8 cellular contexts compared by ENCODE assay signal in the genomic region with DNA sequence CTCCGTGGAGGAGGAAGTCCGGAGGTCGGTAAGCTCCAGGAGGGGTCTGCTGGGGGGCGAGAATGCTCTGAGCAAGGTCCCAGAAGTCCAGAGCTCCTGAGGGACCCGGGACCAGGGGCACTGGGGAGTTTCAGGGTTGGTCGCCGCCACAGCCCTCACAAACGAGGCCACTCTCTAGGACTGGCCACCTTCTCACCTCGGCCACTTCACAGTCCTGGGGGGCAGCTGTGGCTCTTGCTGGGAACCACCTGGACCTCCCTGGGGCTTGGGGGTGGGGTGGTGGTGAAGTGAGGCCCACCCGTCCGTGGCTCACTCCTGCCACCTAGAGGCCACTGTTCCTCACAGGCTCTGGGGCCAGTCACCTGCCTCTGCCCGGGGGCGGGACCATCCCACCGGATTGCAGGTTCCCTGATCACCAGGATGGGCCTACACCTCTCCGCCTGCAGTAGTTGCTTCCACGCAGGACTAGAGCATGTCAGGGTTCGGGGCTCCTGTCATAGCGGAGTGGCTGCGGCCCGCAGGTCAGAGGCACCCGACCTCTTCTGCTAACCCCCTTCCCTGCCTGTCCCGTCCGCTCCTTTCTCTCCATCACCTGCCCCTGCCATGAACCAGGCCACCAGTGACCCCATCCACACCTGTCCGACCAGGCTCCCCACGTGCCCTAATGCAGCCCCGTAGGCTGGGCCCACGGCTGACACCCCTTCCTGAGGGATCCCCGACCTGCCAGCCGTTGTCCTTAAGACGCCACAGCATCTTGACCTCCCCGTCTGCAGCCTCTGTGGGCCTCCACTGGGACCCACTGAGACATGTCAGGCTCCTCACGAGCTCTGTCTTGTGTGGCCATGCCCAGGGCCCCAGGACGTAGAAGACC. TPM values are rescaled to one million over a fixed set of nuclear protein-coding genes. Genes with fewer than 3 reads are reported as not detected.
DNase-seq lines count a peak whose midpoint lies in the region; ATAC-seq, FAIRE-seq and TF ChIP-seq lines count a peak whose summit lies in the region.

No MANE protein-coding gene starts in this region.

- no peaks in the 10 kb centered on the region for H3K9me3 Mint-ChIP-seq in brain

- no peak overlapping the region for H3K4me3 Mint-ChIP-seq in brain

- peaks cover 8% of the 10 kb centered on the region for H3K27me3 Mint-ChIP-seq in brain

- H3K36me3 ChIP-seq in kidney (ENCODE audit: control insufficient read depth in 1 of 2, insufficient read depth in 2 of 2, low read length in 2 of 2): no peaks in the 10 kb centered on the region

- intact Hi-C loops in kidney (cut with DNase I): loop anchor here (5.0 kb wide), 1 partner anchor 436 kb away; no protein-coding TSS in a partner anchor

- no peaks in the 10 kb centered on the region for H3K36me3 Mint-ChIP-seq in brain

- H3K4me1 Mint-ChIP-seq in brain: peaks cover 31% of the 10 kb centered on the region

- H3K9me3 ChIP-seq in kidney (ENCODE audit: control insufficient read depth in 1 of 2, low read length in 2 of 2): no peaks in the 10 kb centered on the region

- H3K9ac ChIP-seq in kidney (ENCODE audit: low read length in 2 of 2): no peak overlapping the region

- peak overlapping the region in 1 of 2 donors; percentile 29 for H3K4me3 ChIP-seq in kidney (ENCODE audit: low read length in 2 of 2)

- peak overlapping the region; percentile 7 to 68 for H3K27ac ChIP-seq in kidney (ENCODE audit: low read depth in 2 of 2, low read length in 2 of 2)

- peak; percentile 68 to 84 for TF ChIP-seq CTCF in brain (conservative IDR thresholded peaks at IDR 0.05)
- TF ChIP-seq CTCF in kidney (IDR thresholded peaks at IDR 0.05; ENCODE audit: borderline replicate concordance, extremely low read depth, insufficient read depth): peak; percentile 72

- peak; percentile 40 for ATAC-seq in GM18867 (IDR thresholded peaks at IDR 0.05; ENCODE audit: unreplicated experiment)

- H3K4me1 ChIP-seq in kidney (ENCODE audit: control insufficient read depth in 1 of 2, insufficient read depth in 1 of 2, low read depth in 1 of 2, low read length in 2 of 2): peaks cover 0 to 27% of the 10 kb centered on the region in 2 donors

- DNase-seq in 8988T: peak; percentile 100
- DNase-seq in NCI-H1694 treated with DMSO at 0.1 percent for 48 hours (lab: John Stamatoyannopoulos, UW): peak; percentile 32
- peak; percentile 75 for DNase-seq in UCSD-AML1 (lab: John Stamatoyannopoulos, UW; ENCODE audit: unreplicated experiment)
- no peak for DNase-seq in kidney
- peak; percentile 84 for DNase-seq in stimulated activated CD4-positive, alpha-beta T cell treated with anti-CD3 and anti-CD28 coated beads, Interleukin-4, amount 100 ng/mL, for 1 hour
- DNase-seq in OCI-M2 (lab: John Stamatoyannopoulos, UW; ENCODE audit: unreplicated experiment): no peak

- no peak overlapping the region for H3K27ac Mint-ChIP-seq in brain

- no peak for FAIRE-seq in kidney (lab: Jason Lieb, UNC)

RNA-seq across cellular contexts. Expression of a gene that starts 5.1 kb away (rescaled TPM):
- polyA plus RNA-seq in brain (ENCODE audit: insufficient read depth, low read depth, low replicate concordance) (238 TPM), kidney (ENCODE audit: insufficient read depth, low read depth, low replicate concordance) (90.9 TPM)
- 53.8 TPM for total RNA-seq in kidney

RNA-seq across cellular contexts. Expression of a gene that starts 8.4 kb away (rescaled TPM):
- 7.2 TPM for polyA plus RNA-seq in brain (ENCODE audit: insufficient read depth, low read depth, low replicate concordance)
- 56.7 TPM for total RNA-seq in kidney
- polyA plus RNA-seq in kidney (ENCODE audit: insufficient read depth, low read depth, low replicate concordance): 36.5 TPM

RNA-seq across cellular contexts. Expression of a gene that starts 21.5 kb away (rescaled TPM):
- 14.7 TPM for polyA plus RNA-seq in brain (ENCODE audit: insufficient read depth, low read depth, low replicate concordance)
- total RNA-seq in kidney: 20.2 TPM
- polyA plus RNA-seq in kidney (ENCODE audit: insufficient read depth, low read depth, low replicate concordance): 6.8 TPM

RNA-seq across cellular contexts. Expression of a gene that starts 21.9 kb away (rescaled TPM):
- polyA plus RNA-seq in brain (ENCODE audit: insufficient read depth, low read depth, low replicate concordance) (12.1 TPM), kidney (ENCODE audit: insufficient read depth, low read depth, low replicate concordance) (0.75 TPM)
- 2.4 TPM for total RNA-seq in kidney

RNA-seq across cellular contexts. Expression of a gene that starts 22.0 kb away (rescaled TPM):
- polyA plus RNA-seq in brain (ENCODE audit: insufficient read depth, low read depth, low replicate concordance) (10.8 TPM), kidney (ENCODE audit: insufficient read depth, low read depth, low replicate concordance) (0.39 TPM)
- total RNA-seq in kidney: 1.2 TPM

Comparison
In these comparisons a context has a peak if more than half of its experiments do, and no peak if none do; other contexts are left out.
1. DNase-seq: peak in 8988T (single experiment), NCI-H1694 treated with DMSO at 0.1 percent for 48 hours (single experiment), UCSD-AML1 (single experiment) and stimulated activated CD4-positive, alpha-beta T cell treated with anti-CD3 and anti-CD28 coated beads, Interleukin-4, amount 100 ng/mL, for 1 hour (single experiment); none in kidney (single experiment) and OCI-M2 (single experiment).